ENCODE assay signal across 7 cellular contexts in genomic region chr6:94494500-94494899, GRCh38.
"Had no signal": no experiment of that assay in that cellular context is flagged by ENCODE, and none has a peak within 500 bp of the region (broad histone marks: within the 10 kb centered on the region; RNA-seq: fewer than 3 reads in every experiment).

No MANE protein-coding gene starts in this region.

- H3K9ac ChIP-seq: KMS-11 had no signal

- FAIRE-seq: HTR-8/SVneo, K562 had no signal

- H3K27ac ChIP-seq: HL-60, KMS-11 had no signal

- H3K4me2 ChIP-seq: KMS-11 had no signal

- DNase-seq: IMR-90, KBM-7, KG1 had no signal

- ATAC-seq: K562 had no signal

- H3K4me3 ChIP-seq: K562 had no signal
